ENCODE assay signal across 8 cellular contexts in genomic region chr4:75514949-75515612, GRCh38. TPM values are rescaled to one million over a fixed set of nuclear protein-coding genes. Genes with fewer than 3 reads are reported as not detected.
A peak's percentile ranks its signal among the peaks of the same experiment; 100 is the strongest.
DNase-seq lines count a peak whose midpoint lies in the region; ATAC-seq and TF ChIP-seq lines count a peak whose summit lies in the region.

No MANE protein-coding gene starts in this region.

- H3K9ac ChIP-seq in GM23248 (peak overlapping the region; percentile 90), neural cell (ENCODE audit: low read length) (peak overlapping the region; percentile 95)

- H3K4me1 ChIP-seq in GM23248 (ENCODE audit: insufficient read depth) (peaks cover 38% of the 10 kb centered on the region), Peyer's patch (peaks cover 0 to 33% (median 4%) of the 10 kb centered on the region in 4 donors)

- H3K27ac ChIP-seq in GM23248 = peak overlapping the region; percentile 92
- peak overlapping the region; percentile 93 to 98 (median 94) for H3K27ac ChIP-seq in Peyer's patch
- peak overlapping the region; percentile 99 for H3K27ac ChIP-seq in neural cell (ENCODE audit: low read length)

- no peaks in the 10 kb centered on the region for H4K20me1 ChIP-seq in GM23248 (ENCODE audit: insufficient read depth)
- no peaks in the 10 kb centered on the region for H4K20me1 ChIP-seq in neural cell (ENCODE audit: insufficient read depth)

- peaks cover 9% of the 10 kb centered on the region; the same call in 1 of the 2 replicates for H3K36me3 ChIP-seq in GM23248 (ENCODE audit: low read depth)
- peaks cover 0 to 26% (median 0%) of the 10 kb centered on the region in 3 donors for H3K36me3 ChIP-seq in Peyer's patch
- H3K36me3 ChIP-seq in neural cell (ENCODE audit: insufficient read depth, low read length) = no peaks in the 10 kb centered on the region

- 46 to 48% methylated on average over 9 of the region's 9 CpGs for WGBS in GM23248 (ENCODE audit: low coverage in 1 of 2, low lambda C conversion rate in 2 of 2, missing lambda C conversion rate in 2 of 2), 2 experiments

- H3K4me2 ChIP-seq in GM23248 (ENCODE audit: unreplicated experiment) (peak overlapping the region; percentile 88), neural cell (ENCODE audit: low read length) (peak overlapping the region; percentile 99)

- H3K36me3 Mint-ChIP-seq in effector memory CD8-positive, alpha-beta T cell (ENCODE audit: insufficient read depth) = peaks cover 41% of the 10 kb centered on the region

- TF ChIP-seq RAD21 in neural cell (conservative IDR thresholded peaks at IDR 0.05) = no peak

- no peaks in the 10 kb centered on the region for H3K9me2 ChIP-seq in GM23248 (ENCODE audit: insufficient read depth)
- no peaks in the 10 kb centered on the region for H3K9me2 ChIP-seq in neural cell (ENCODE audit: insufficient read depth, low read length)

- DNase-seq in GM23248 (peak; percentile 16), Peyer's patch (no peak), H4 (ENCODE audit: low spot score) (no peak), NCI-H345 (lab: John Stamatoyannopoulos, UW) (no peak), GM13976 (ENCODE audit: low spot score) (no peak)
- peak in 2 of 3 experiments; percentile 1 to 3 for DNase-seq in effector memory CD8-positive, alpha-beta T cell

- H3K27me3 Mint-ChIP-seq in effector memory CD8-positive, alpha-beta T cell = no peaks in the 10 kb centered on the region

- TF ChIP-seq EP300 in neural cell (conservative IDR thresholded peaks at IDR 0.05; ENCODE audit: poor library complexity, severe bottlenecking) = no peak

- TF ChIP-seq CTCF in Peyer's patch (IDR thresholded peaks at IDR 0.05) (no peak), neural cell (IDR thresholded peaks at IDR 0.05; ENCODE audit: poor library complexity, severe bottlenecking) (no peak), GM13976 (IDR thresholded peaks at IDR 0.05; ENCODE audit: borderline replicate concordance, control extremely low read depth, extremely low read depth, insufficient read depth, missing control alignments) (no peak)

- no peak for ATAC-seq in effector memory CD8-positive, alpha-beta T cell (replicated peaks)

- TF ChIP-seq POLR2A in Peyer's patch (IDR thresholded peaks at IDR 0.05) = no peak

- no peak overlapping the region for H3K4me3 Mint-ChIP-seq in effector memory CD8-positive, alpha-beta T cell

- H2AFZ ChIP-seq in GM23248 = peak overlapping the region; percentile 96
- H2AFZ ChIP-seq in neural cell (ENCODE audit: low read depth, low read length) = peak overlapping the region; percentile 97

- H3K79me2 ChIP-seq in GM23248 (ENCODE audit: insufficient read depth) (peaks cover 81% of the 10 kb centered on the region), neural cell (replicated peaks; ENCODE audit: insufficient read depth, low read length) (peaks cover 60% of the 10 kb centered on the region)

- H3K4me3 ChIP-seq in GM08714 (ENCODE audit: low read length) (peak overlapping the region; percentile 97), GM23248 (peak overlapping the region; percentile 93), Peyer's patch (peak overlapping the region; percentile 63 to 85 (median 71)), neural cell (ENCODE audit: low read length) (peak overlapping the region; percentile 79)

- in situ Hi-C loops in GM23248 (cut with MboI) (no loop called here), GM13976 (cut with MboI; ENCODE audit: low sequenced_read_pairs, unreplicated experiment) (no loop called here)

- peaks cover 23 to 39% of the 10 kb centered on the region in 2 donors for H3K4me1 Mint-ChIP-seq in effector memory CD8-positive, alpha-beta T cell (ENCODE audit: low read depth in 2 of 2)

- H3K27me3 ChIP-seq in GM23248 (replicated peaks; ENCODE audit: insufficient read depth) = no peaks in the 10 kb centered on the region
- H3K27me3 ChIP-seq in Peyer's patch = no peaks in the 10 kb centered on the region
- no peaks in the 10 kb centered on the region for H3K27me3 ChIP-seq in neural cell (ENCODE audit: insufficient read depth, low read depth, low read length)

- H3K27ac Mint-ChIP-seq in effector memory CD8-positive, alpha-beta T cell = no peak overlapping the region

- no peaks in the 10 kb centered on the region for H3K9me3 Mint-ChIP-seq in effector memory CD8-positive, alpha-beta T cell

- H3F3A ChIP-seq in GM23248 (ENCODE audit: insufficient read depth) (peaks cover 33% of the 10 kb centered on the region), neural cell (ENCODE audit: insufficient read depth, low read length, poor library complexity, severe bottlenecking) (peaks cover 9% of the 10 kb centered on the region)

- H3K9me3 ChIP-seq in GM23248 (ENCODE audit: low read depth) = no peaks in the 10 kb centered on the region
- no peaks in the 10 kb centered on the region for H3K9me3 ChIP-seq in Peyer's patch
- H3K9me3 ChIP-seq in neural cell (ENCODE audit: low read length) = no peaks in the 10 kb centered on the region

TF ChIP-seq in neural cell, 6 proteins besides CTCF, POLR2A, EP300 and RAD21:
- TF ChIP-seq POLR2AphosphoS5 (IDR thresholded peaks at IDR 0.05) (no peak), MXI1 (conservative IDR thresholded peaks at IDR 0.05; ENCODE audit: poor library complexity, severe bottlenecking) (no peak), EZH2 (IDR thresholded peaks at IDR 0.05; ENCODE audit: borderline replicate concordance, insufficient read depth, low read length, poor library complexity, severe bottlenecking) (no peak), TAF1 (IDR thresholded peaks at IDR 0.05; ENCODE audit: low read depth) (no peak), REST (IDR thresholded peaks at IDR 0.05; ENCODE audit: borderline replicate concordance) (no peak), SMC3 (conservative IDR thresholded peaks at IDR 0.05; ENCODE audit: poor library complexity) (no peak)

RNA-seq across cellular contexts. Expression of gene THAP6, which starts 0.8 kb away (rescaled TPM):
- total RNA-seq in GM23248 (2014; rRNA removed; shearing (Covaris generic)) = 17.3 and 23.5 TPM in 2 replicates
- polyA plus RNA-seq in GM23248 (2016; fragmentation: Nextera tagmentation; extraction: Ambion mirVana) (13.2 TPM in 2 replicates), neural cell (35.3 and 42.9 TPM in 2 replicates)
- total RNA-seq in Peyer's patch = 10 to 100 TPM; 24.5 to 71.8 (median 28.1) TPM
- polyA minus RNA-seq in neural cell = 48.9 and 59.7 TPM in 2 replicates
- 8.1 and 11.7 TPM in 2 replicates for total RNA-seq in H4 (2014; rRNA removed; shearing (Covaris generic))

RNA-seq across cellular contexts. Expression of gene RCHY1, which starts 0.9 kb away (rescaled TPM):
- 10.5 and 23.6 TPM in 2 replicates for total RNA-seq in GM23248 (2014; rRNA removed; shearing (Covaris generic))
- polyA plus RNA-seq in GM23248 (2016; fragmentation: Nextera tagmentation; extraction: Ambion mirVana) = 16.9 and 18.8 TPM in 2 replicates
- total RNA-seq in Peyer's patch = 10 to 100 TPM; 10.5 to 35.5 (median 20.0) TPM
- polyA plus RNA-seq in neural cell = 58.8 and 70.6 TPM in 2 replicates
- polyA minus RNA-seq in neural cell = 85.9 and 88.1 TPM in 2 replicates
- total RNA-seq in H4 (2014; rRNA removed; shearing (Covaris generic)) = 23.4 and 34.3 TPM in 2 replicates

RNA-seq across cellular contexts. Expression of gene ODAPH, which starts 40.8 kb away (rescaled TPM):
- not detected in 2 replicates for total RNA-seq in GM23248 (2014; rRNA removed; shearing (Covaris generic))
- polyA plus RNA-seq in GM23248 (2016; fragmentation: Nextera tagmentation; extraction: Ambion mirVana) (not detected in 2 replicates), neural cell (0.17 and 2.5 TPM in 2 replicates)
- total RNA-seq in Peyer's patch = not detected
- polyA minus RNA-seq in neural cell = 0.49 TPM in 1 of 2 replicates, not detected in the other
- 0.12 and 0.19 TPM in 2 replicates for total RNA-seq in H4 (2014; rRNA removed; shearing (Covaris generic))

Comparison
In these comparisons a context has a peak if more than half of its experiments do, and no peak if none do; other contexts are left out.
1. DNase-seq: peak in GM23248 (single experiment) and effector memory CD8-positive, alpha-beta T cell (2 of 3); none in Peyer's patch (0 of 3), H4 (single experiment), NCI-H345 (single experiment) and GM13976 (single experiment).
2. Peak in every context shown above with its lines, with median percentiles within 50 percentile points of each other: H3K4me3 ChIP-seq and H3K27ac ChIP-seq.